Comparison of ENCODE assay signal across 8 cellular contexts in the genomic region with DNA sequence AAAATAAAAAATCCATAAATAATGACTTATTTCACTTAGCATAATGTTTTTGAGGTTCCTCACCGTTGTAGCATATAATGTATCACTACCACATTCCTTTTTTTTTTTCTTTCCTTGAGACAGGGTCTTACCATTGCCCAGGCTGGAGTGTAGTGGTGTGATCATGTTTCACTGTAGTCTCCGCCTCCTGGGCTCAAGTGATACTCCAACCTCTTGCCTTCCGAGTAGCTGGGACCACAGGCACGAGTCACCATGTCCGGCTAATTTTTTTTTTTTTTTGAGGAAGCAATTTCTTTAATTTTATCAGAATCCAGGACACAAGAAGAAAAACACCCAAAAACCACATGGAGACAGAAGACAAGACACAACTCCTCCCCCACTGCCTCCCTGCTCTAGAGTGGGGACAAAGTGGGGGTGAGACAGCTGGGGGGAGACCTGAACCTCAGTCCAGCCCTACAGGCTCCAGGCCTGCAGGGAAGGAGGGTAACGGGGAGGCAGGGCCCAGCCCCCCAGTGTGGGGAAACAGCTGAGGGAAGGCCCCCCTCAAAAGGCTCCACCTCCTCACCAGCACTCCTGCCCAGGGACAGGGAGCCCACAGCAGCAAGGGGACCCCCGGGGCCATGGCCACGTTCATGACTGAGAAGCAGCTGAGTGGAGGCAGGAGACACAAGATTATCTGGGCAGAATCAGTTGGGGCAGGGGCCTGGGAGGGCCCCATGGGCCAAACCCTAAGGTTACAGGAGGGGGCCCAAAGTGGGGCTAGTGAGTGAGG. TPM values are rescaled to one million over a fixed set of nuclear protein-coding genes. Genes with fewer than 3 reads are reported as not detected.
DNase-seq lines count a peak whose midpoint lies in the region; ATAC-seq, FAIRE-seq and TF ChIP-seq lines count a peak whose summit lies in the region.
"Not testable (repeated sequence)": the region's sequence is repeated elsewhere in the genome, so short reads cannot be mapped to it uniquely, and the experiment has no call there.

No MANE protein-coding gene starts in this region.

- not testable (repeated sequence) for H3K27ac ChIP-seq in endothelial cell of umbilical vein (ENCODE audit: insufficient read depth, low read depth, low read length)

- not testable (repeated sequence) for BruUV-seq in endothelial cell of umbilical vein (replicated peaks; lab: Mats Ljungman, UMichigan)

- not testable (repeated sequence) for H2AFZ ChIP-seq in endothelial cell of umbilical vein (ENCODE audit: low read depth, low read length)

- H3K9me3 ChIP-seq in endothelial cell of umbilical vein (replicated peaks; ENCODE audit: control insufficient read depth, insufficient read depth, low read length), result not testable (repeated sequence)

- CTCF ChIA-PET in activated CD8-positive, alpha-beta memory T cell treated with anti-CD3 and anti-CD28 coated beads, Interleukin-2, amount 10 ng/mL, durations not matched to agents 7 days and 5 days (lab: Charles Lee), result not testable (repeated sequence)
- CTCF ChIA-PET in endothelial cell of umbilical vein (lab: Charles Lee), result interaction anchor here (1.0 to 2.3 kb wide), 2 partner anchors 19 to 238 kb away, joined by 3 to 9 read pairs; no protein-coding TSS in a partner anchor

- not testable (repeated sequence) for H3K9ac ChIP-seq in endothelial cell of umbilical vein (replicated peaks; ENCODE audit: extremely low read depth, insufficient read depth, low read length)

- not testable (repeated sequence) for TF ChIP-seq POLR2A in endothelial cell of umbilical vein (IDR thresholded peaks at IDR 0.05; ENCODE audit: low read depth, low read length)

- not testable (repeated sequence) for H3K27ac Mint-ChIP-seq in activated CD8-positive, alpha-beta memory T cell treated with anti-CD3 and anti-CD28 coated beads, Interleukin-2, amount 10 ng/mL, durations not matched to agents 7 days and 5 days

- not testable (repeated sequence) for H3K4me1 ChIP-seq in endothelial cell of umbilical vein (ENCODE audit: control insufficient read depth, extremely low read depth, insufficient read depth, low read length)

- not testable (repeated sequence) for H3K9me3 Mint-ChIP-seq in activated CD8-positive, alpha-beta memory T cell treated with anti-CD3 and anti-CD28 coated beads, Interleukin-2, amount 10 ng/mL, durations not matched to agents 7 days and 5 days (ENCODE audit: low read depth)

- H3K36me3 ChIP-seq in endothelial cell of umbilical vein (ENCODE audit: control insufficient read depth in 2 of 2, extremely low read depth in 1 of 2, insufficient read depth in 2 of 2, low read length in 2 of 2), result not testable (repeated sequence)

- not testable (repeated sequence) for H3K4me3 ChIP-seq in endothelial cell of umbilical vein (replicated peaks in 1 of 3; ENCODE audit: insufficient read depth in 1 of 3, low read depth in 1 of 3, low read length in 3 of 3)

- H3K4me3 Mint-ChIP-seq in activated CD8-positive, alpha-beta memory T cell treated with anti-CD3 and anti-CD28 coated beads, Interleukin-2, amount 10 ng/mL, durations not matched to agents 7 days and 5 days, result not testable (repeated sequence)

- ATAC-seq in activated CD8-positive, alpha-beta memory T cell treated with anti-CD3 and anti-CD28 coated beads, Interleukin-2, amount 10 ng/mL, durations not matched to agents 7 days and 5 days, result peak; percentile 23
- ATAC-seq in sciatic nerve, result peak; percentile 38

- not testable (repeated sequence) for H3K4me1 Mint-ChIP-seq in activated CD8-positive, alpha-beta memory T cell treated with anti-CD3 and anti-CD28 coated beads, Interleukin-2, amount 10 ng/mL, durations not matched to agents 7 days and 5 days

- dilution Hi-C loops in endothelial cell of umbilical vein (cut with MboI; ENCODE audit: extremely low pct_ligation_motif_present, low sequenced_read_pairs), result not testable (repeated sequence)

- not testable (repeated sequence) for H3K79me2 ChIP-seq in endothelial cell of umbilical vein (ENCODE audit: control insufficient read depth, insufficient read depth, low read length)

- H3K4me2 ChIP-seq in endothelial cell of umbilical vein (ENCODE audit: insufficient read depth, low read length), result not testable (repeated sequence)

- POLR2A ChIA-PET in endothelial cell of umbilical vein (lab: Charles Lee), result interaction anchor here (0.6 kb wide), 1 partner anchor 1475 kb away, joined by 3 read pairs; no protein-coding TSS in a partner anchor

- not testable (repeated sequence) for H4K20me1 ChIP-seq in endothelial cell of umbilical vein (replicated peaks; ENCODE audit: control insufficient read depth, extremely low read depth, insufficient read depth, low read length)

- not testable (repeated sequence) for H3K27me3 Mint-ChIP-seq in activated CD8-positive, alpha-beta memory T cell treated with anti-CD3 and anti-CD28 coated beads, Interleukin-2, amount 10 ng/mL, durations not matched to agents 7 days and 5 days

- not testable (repeated sequence) for FAIRE-seq in endothelial cell of umbilical vein (lab: Jason Lieb, UNC)

- TF ChIP-seq CTCF in endothelial cell of umbilical vein (IDR thresholded peaks at IDR 0.05; ENCODE audit: extremely low read depth in 1 of 2, insufficient read depth in 1 of 2, low read depth in 1 of 2, low read length in 2 of 2), result not testable (repeated sequence)

- H3K9me1 ChIP-seq in endothelial cell of umbilical vein (replicated peaks; ENCODE audit: control insufficient read depth, extremely low read depth, insufficient read depth, low read length), result not testable (repeated sequence)

- H3K36me3 Mint-ChIP-seq in activated CD8-positive, alpha-beta memory T cell treated with anti-CD3 and anti-CD28 coated beads, Interleukin-2, amount 10 ng/mL, durations not matched to agents 7 days and 5 days, result not testable (repeated sequence)

- intact Hi-C loops in endothelial cell of umbilical vein (cut with micrococcal nuclease); sciatic nerve (cut with DNase I): not testable (repeated sequence)

- DNase-seq in CMK (ENCODE audit: low read depth) (peak; percentile 38), HCEC 1CT (peak; percentile 64), NCI-H187 treated with DMSO at 0.1 percent for 48 hours (lab: John Stamatoyannopoulos, UW) (peak; percentile 36), OCI-M2 (lab: John Stamatoyannopoulos, UW; ENCODE audit: unreplicated experiment) (peak; percentile 71), endothelial cell of umbilical vein (ENCODE audit: low read depth, low spot score) (peak; percentile 7), kidney tubule cell (ENCODE audit: low spot score) (peak; percentile 64)
- DNase-seq in activated CD8-positive, alpha-beta memory T cell treated with anti-CD3 and anti-CD28 coated beads, Interleukin-2, amount 10 ng/mL, durations not matched to agents 7 days and 5 days; sciatic nerve (ENCODE audit: low spot score): not testable (repeated sequence)

- H3K27me3 ChIP-seq in endothelial cell of umbilical vein (ENCODE audit: control insufficient read depth in 2 of 2, insufficient read depth in 2 of 2, low read length in 2 of 2), result peaks cover 11 to 14% of the 10 kb centered on the region in 2 experiments

RNA-seq across cellular contexts. Expression of a gene that starts 27.0 kb away (rescaled TPM):
- 100 to 1,000 TPM; 133 to 187 TPM for total RNA-seq in activated CD8-positive, alpha-beta memory T cell treated with anti-CD3 and anti-CD28 coated beads, Interleukin-2, amount 10 ng/mL, durations not matched to agents 7 days and 5 days
- total RNA-seq in endothelial cell of umbilical vein (63.4 and 65.9 TPM in 2 replicates), sciatic nerve (1.5 TPM)
- 38.5 and 39.3 TPM in 2 replicates for polyA plus RNA-seq in endothelial cell of umbilical vein
- 46.2 and 46.6 TPM in 2 replicates for polyA plus RNA-seq in endothelial cell of umbilical vein (2011; cell fraction: cytosol; rRNA removed)
- 63.0 and 83.1 TPM in 2 replicates for polyA plus RNA-seq in endothelial cell of umbilical vein (2011; cell fraction: nucleus; rRNA removed)
- 15.2 and 30.1 TPM in 2 replicates for polyA plus RNA-seq in endothelial cell of umbilical vein (2012)
- 40.6 and 41.9 TPM in 2 replicates for polyA minus RNA-seq in endothelial cell of umbilical vein
- 33.3 TPM for polyA minus RNA-seq in endothelial cell of umbilical vein (2011; cell fraction: cytosol; rRNA and poly(A)+ RNA removed)
- polyA minus RNA-seq in endothelial cell of umbilical vein (2011; cell fraction: nucleus; rRNA and poly(A)+ RNA removed), result 36.4 and 42.0 TPM in 2 replicates

RNA-seq across cellular contexts. Expression of a gene that starts 41.9 kb away (rescaled TPM):
- total RNA-seq in activated CD8-positive, alpha-beta memory T cell treated with anti-CD3 and anti-CD28 coated beads, Interleukin-2, amount 10 ng/mL, durations not matched to agents 7 days and 5 days, result 100 to 1,000 TPM; 102 to 107 TPM
- total RNA-seq in endothelial cell of umbilical vein (52.0 and 54.4 TPM in 2 replicates), sciatic nerve (35.9 TPM)
- polyA plus RNA-seq in endothelial cell of umbilical vein, result 19.2 and 20.5 TPM in 2 replicates
- polyA plus RNA-seq in endothelial cell of umbilical vein (2011; cell fraction: cytosol; rRNA removed), result 30.1 and 33.0 TPM in 2 replicates
- polyA plus RNA-seq in endothelial cell of umbilical vein (2011; cell fraction: nucleus; rRNA removed), result 40.9 and 50.0 TPM in 2 replicates
- 52.0 and 58.9 TPM in 2 replicates for polyA plus RNA-seq in endothelial cell of umbilical vein (2012)
- polyA minus RNA-seq in endothelial cell of umbilical vein, result 17.5 and 28.2 TPM in 2 replicates
- 7.6 TPM for polyA minus RNA-seq in endothelial cell of umbilical vein (2011; cell fraction: cytosol; rRNA and poly(A)+ RNA removed)
- polyA minus RNA-seq in endothelial cell of umbilical vein (2011; cell fraction: nucleus; rRNA and poly(A)+ RNA removed), result 11.7 and 14.9 TPM in 2 replicates

RNA-seq across cellular contexts. Expression of a gene that starts 46.2 kb away (rescaled TPM):
- 10 to 100 TPM; 26.1 to 36.0 TPM for total RNA-seq in activated CD8-positive, alpha-beta memory T cell treated with anti-CD3 and anti-CD28 coated beads, Interleukin-2, amount 10 ng/mL, durations not matched to agents 7 days and 5 days
- 28.8 and 32.5 TPM in 2 replicates for total RNA-seq in endothelial cell of umbilical vein
- polyA plus RNA-seq in endothelial cell of umbilical vein, result 53.1 and 62.6 TPM in 2 replicates
- polyA plus RNA-seq in endothelial cell of umbilical vein (2011; cell fraction: cytosol; rRNA removed), result 23.9 and 25.2 TPM in 2 replicates
- polyA plus RNA-seq in endothelial cell of umbilical vein (2011; cell fraction: nucleus; rRNA removed), result 186 and 227 TPM in 2 replicates
- polyA plus RNA-seq in endothelial cell of umbilical vein (2012), result 22.8 and 26.1 TPM in 2 replicates
- 22.3 and 26.8 TPM in 2 replicates for polyA minus RNA-seq in endothelial cell of umbilical vein
- 8.6 TPM for polyA minus RNA-seq in endothelial cell of umbilical vein (2011; cell fraction: cytosol; rRNA and poly(A)+ RNA removed)
- polyA minus RNA-seq in endothelial cell of umbilical vein (2011; cell fraction: nucleus; rRNA and poly(A)+ RNA removed), result 16.2 and 19.6 TPM in 2 replicates
- 107 TPM for total RNA-seq in sciatic nerve

RNA-seq across cellular contexts. Expression of a gene that starts 47.1 kb away (rescaled TPM):
- 10 to 100 TPM; 10.6 to 11.8 TPM for total RNA-seq in activated CD8-positive, alpha-beta memory T cell treated with anti-CD3 and anti-CD28 coated beads, Interleukin-2, amount 10 ng/mL, durations not matched to agents 7 days and 5 days
- total RNA-seq in endothelial cell of umbilical vein (12.6 and 13.9 TPM in 2 replicates), sciatic nerve (23.2 TPM)
- polyA plus RNA-seq in endothelial cell of umbilical vein, result 15.4 and 16.5 TPM in 2 replicates
- polyA plus RNA-seq in endothelial cell of umbilical vein (2011; cell fraction: cytosol; rRNA removed), result 12.3 and 14.5 TPM in 2 replicates
- 10.2 and 12.1 TPM in 2 replicates for polyA plus RNA-seq in endothelial cell of umbilical vein (2011; cell fraction: nucleus; rRNA removed)
- 8.0 and 11.4 TPM in 2 replicates for polyA plus RNA-seq in endothelial cell of umbilical vein (2012)
- polyA minus RNA-seq in endothelial cell of umbilical vein, result 17.6 and 18.4 TPM in 2 replicates
- 7.0 TPM for polyA minus RNA-seq in endothelial cell of umbilical vein (2011; cell fraction: cytosol; rRNA and poly(A)+ RNA removed)
- polyA minus RNA-seq in endothelial cell of umbilical vein (2011; cell fraction: nucleus; rRNA and poly(A)+ RNA removed), result 7.4 and 9.0 TPM in 2 replicates

RNA-seq across cellular contexts. Expression of a gene that starts 50.8 kb away (rescaled TPM):
- 100 to 1,000 TPM; 207 to 235 TPM for total RNA-seq in activated CD8-positive, alpha-beta memory T cell treated with anti-CD3 and anti-CD28 coated beads, Interleukin-2, amount 10 ng/mL, durations not matched to agents 7 days and 5 days
- total RNA-seq in endothelial cell of umbilical vein (90.7 and 98.0 TPM in 2 replicates), sciatic nerve (85.5 TPM)
- 69.6 and 79.9 TPM in 2 replicates for polyA plus RNA-seq in endothelial cell of umbilical vein
- polyA plus RNA-seq in endothelial cell of umbilical vein (2011; cell fraction: cytosol; rRNA removed), result 42.4 and 53.0 TPM in 2 replicates
- 59.5 and 68.8 TPM in 2 replicates for polyA plus RNA-seq in endothelial cell of umbilical vein (2011; cell fraction: nucleus; rRNA removed)
- 41.2 and 49.3 TPM in 2 replicates for polyA plus RNA-seq in endothelial cell of umbilical vein (2012)
- 57.0 and 60.6 TPM in 2 replicates for polyA minus RNA-seq in endothelial cell of umbilical vein
- 38.7 TPM for polyA minus RNA-seq in endothelial cell of umbilical vein (2011; cell fraction: cytosol; rRNA and poly(A)+ RNA removed)
- polyA minus RNA-seq in endothelial cell of umbilical vein (2011; cell fraction: nucleus; rRNA and poly(A)+ RNA removed), result 24.4 and 32.1 TPM in 2 replicates

Comparison
In these comparisons a context has a peak if more than half of its experiments do, and no peak if none do; other contexts are left out.
1. RNA of a gene that starts 27.0 kb away (total RNA-seq): 133 to 187 TPM in activated CD8-positive, alpha-beta memory T cell treated with anti-CD3 and anti-CD28 coated beads, Interleukin-2, amount 10 ng/mL, durations not matched to agents 7 days and 5 days and 63.4 to 65.9 TPM in endothelial cell of umbilical vein; 1.5 TPM in sciatic nerve (single experiment); every median in the first group is over 10 times any median in the second.